1 cellular context compared by ENCODE assay signal in genomic region chr5:98965226-98965625, GRCh38.
TF ChIP-seq lines count a peak whose summit lies in the region.

No MANE protein-coding gene starts in this region.

TF ChIP-seq in K562, 482 proteins besides CTCF, POLR2A, EP300 and RAD21 (continued from another document):
- TF ChIP-seq RREB1 (CRISPR knock-in tag; IDR thresholded peaks at IDR 0.05) (no peak), ZNF174 (CRISPR knock-in tag; IDR thresholded peaks at IDR 0.05) (no peak), PHTF2 (CRISPR knock-in tag; IDR thresholded peaks at IDR 0.05) (no peak), ZNF740 (CRISPR knock-in tag; IDR thresholded peaks at IDR 0.05) (no peak), ZNF740 (tag; IDR thresholded peaks at IDR 0.05) (no peak), SP1 (CRISPR knock-in tag; IDR thresholded peaks at IDR 0.05) (no peak), TCF3 (CRISPR knock-in tag; IDR thresholded peaks at IDR 0.05) (no peak), KDM4B (IDR thresholded peaks at IDR 0.05; ENCODE audit: borderline replicate concordance in 2 of 2, low read depth in 1 of 2) (no peak), SRSF7 (optimal IDR thresholded peaks at IDR 0.05; ENCODE audit: low read depth, low read length) (no peak), ZNF253 (CRISPR knock-in tag; conservative IDR thresholded peaks at IDR 0.05) (no peak), HNRNPLL (IDR thresholded peaks at IDR 0.05; ENCODE audit: low read depth, low read length, poor library complexity, severe bottlenecking) (no peak), ZBTB33 (CRISPR knock-in tag; IDR thresholded peaks at IDR 0.05) (no peak)
